ENCODE assay signal across 1 cellular context in genomic region chr1:201585901-201586300, GRCh38.
TF ChIP-seq lines count a peak whose summit lies in the region.

No MANE protein-coding gene starts in this region.

TF ChIP-seq in IMR-90, 13 proteins besides CTCF, POLR2A, EP300 and RAD21:
- 0 out of 2 replicates have a peak, but pooled peaks have one; percentile 25 for TF ChIP-seq MAFK (IDR thresholded peaks at IDR 0.05; ENCODE audit: low read depth, low read length)
- no peak for TF ChIP-seq CEBPB (IDR thresholded peaks at IDR 0.05; ENCODE audit: low read depth, low read length)
